ENCODE assay signal across 1 cellular context in genomic region chr1:156627313-156627880, GRCh38.
A peak's percentile ranks its signal among the peaks of the same experiment; 100 is the strongest.
TF ChIP-seq lines count a peak whose summit lies in the region.

No MANE protein-coding gene starts in this region.

TF ChIP-seq in IMR-90, 13 proteins besides CTCF, POLR2A, EP300 and RAD21 (continued from another document):
- TF ChIP-seq SMC3 (IDR thresholded peaks at IDR 0.05; ENCODE audit: low read depth, low read length) = peak; percentile 50
- no peak for TF ChIP-seq MXI1 (IDR thresholded peaks at IDR 0.05; ENCODE audit: borderline replicate concordance, low read depth, low read length)
- TF ChIP-seq MAFK (IDR thresholded peaks at IDR 0.05; ENCODE audit: low read depth, low read length) = no peak
